ENCODE assay signal across 9 cellular contexts in genomic region chr6:110476046-110476849, GRCh38. TPM values are rescaled to one million over a fixed set of nuclear protein-coding genes. Genes with fewer than 3 reads are reported as not detected.
DNase-seq lines count a peak whose midpoint lies in the region; ATAC-seq and TF ChIP-seq lines count a peak whose summit lies in the region.
"Had no signal": no experiment of that assay in that cellular context is flagged by ENCODE, and none has a peak within 500 bp of the region (broad histone marks: within the 10 kb centered on the region; RNA-seq: fewer than 3 reads in every experiment).

Gene SLC22A16 (minus strand): TSS chr6:110476613. CDS start chr6:110476574, 39 bp downstream.

- peak; percentile 34 for ATAC-seq in activated naive CD8-positive, alpha-beta T cell treated with anti-CD3 and anti-CD28 coated beads, Interleukin-2, amount 50 U/mL, for 24 hours
- ATAC-seq in upper lobe of left lung (ENCODE audit: low FRiP score in 2 of 2), result peak; percentile 44 to 53
- ATAC-seq in HG02588 (IDR thresholded peaks at IDR 0.05; ENCODE audit: unreplicated experiment), result no peak

- H3K9me3 ChIP-seq in upper lobe of left lung, result no peaks in the 10 kb centered on the region

- peak within 1 kb of the TSS; percentile 62 for H3K4me3 Mint-ChIP-seq in activated T-cell treated with anti-CD3 and anti-CD28 coated beads, Interleukin-2, amount 50 U/mL, for 24 hours
- peak within 1 kb of the TSS; percentile 61 for H3K4me3 Mint-ChIP-seq in activated naive CD8-positive, alpha-beta T cell treated with anti-CD3 and anti-CD28 coated beads, Interleukin-2, amount 50 U/mL, for 24 hours

- 7 to 11% methylated on average over 14 to 35 of the region's 85 CpGs for WGBS in upper lobe of left lung, 2 donors

- H3K4me1 ChIP-seq in upper lobe of left lung, result peaks cover 0 to 12% (median 0%) of the 10 kb centered on the region in 4 donors

- no peak for DNase-seq in activated T-cell treated with anti-CD3 and anti-CD28 coated beads, Interleukin-2, amount 50 U/mL, for 24 hours
- no peak for DNase-seq in activated T-cell treated with anti-CD3 and anti-CD28 coated beads, Interleukin-2, amount 50 U/mL, for 1 hour
- DNase-seq in activated naive CD8-positive, alpha-beta T cell treated with anti-CD3 and anti-CD28 coated beads, Interleukin-2, amount 50 U/mL, for 24 hours, result peak; percentile 4
- DNase-seq in iPS-NIHi11 (ENCODE audit: low spot score) (peak; percentile 52), upper lobe of left lung (peak; percentile 38 to 78), superior temporal gyrus (ENCODE audit: extremely low spot score) (no peak), A172 (ENCODE audit: low spot score) (no peak)

- no peak for TF ChIP-seq POLR2A in upper lobe of left lung (IDR thresholded peaks at IDR 0.05)

- no peak within 1 kb of the TSS for H3K27ac Mint-ChIP-seq in activated T-cell treated with anti-CD3 and anti-CD28 coated beads, Interleukin-2, amount 50 U/mL, for 24 hours
- H3K27ac Mint-ChIP-seq in activated naive CD8-positive, alpha-beta T cell treated with anti-CD3 and anti-CD28 coated beads, Interleukin-2, amount 50 U/mL, for 24 hours, result no peak within 1 kb of the TSS

- no peaks in the 10 kb centered on the region for H3K36me3 Mint-ChIP-seq in activated T-cell treated with anti-CD3 and anti-CD28 coated beads, Interleukin-2, amount 50 U/mL, for 24 hours (ENCODE audit: low read depth)
- no peaks in the 10 kb centered on the region for H3K36me3 Mint-ChIP-seq in activated naive CD8-positive, alpha-beta T cell treated with anti-CD3 and anti-CD28 coated beads, Interleukin-2, amount 50 U/mL, for 24 hours (ENCODE audit: low read depth)

- H3K36me3 ChIP-seq in upper lobe of left lung, result no peaks in the 10 kb centered on the region

- peaks cover 10% of the 10 kb centered on the region for H3K4me1 Mint-ChIP-seq in activated T-cell treated with anti-CD3 and anti-CD28 coated beads, Interleukin-2, amount 50 U/mL, for 24 hours (ENCODE audit: low read depth)
- peaks cover 7% of the 10 kb centered on the region for H3K4me1 Mint-ChIP-seq in activated naive CD8-positive, alpha-beta T cell treated with anti-CD3 and anti-CD28 coated beads, Interleukin-2, amount 50 U/mL, for 24 hours

- H3K27me3 ChIP-seq in upper lobe of left lung, result no peaks in the 10 kb centered on the region

- no peaks in the 10 kb centered on the region for H3K9me3 Mint-ChIP-seq in activated T-cell treated with anti-CD3 and anti-CD28 coated beads, Interleukin-2, amount 50 U/mL, for 24 hours
- peaks cover 6% of the 10 kb centered on the region for H3K9me3 Mint-ChIP-seq in activated naive CD8-positive, alpha-beta T cell treated with anti-CD3 and anti-CD28 coated beads, Interleukin-2, amount 50 U/mL, for 24 hours

- peaks cover 57% of the 10 kb centered on the region for H3K27me3 Mint-ChIP-seq in activated T-cell treated with anti-CD3 and anti-CD28 coated beads, Interleukin-2, amount 50 U/mL, for 24 hours
- peaks cover 34% of the 10 kb centered on the region for H3K27me3 Mint-ChIP-seq in activated naive CD8-positive, alpha-beta T cell treated with anti-CD3 and anti-CD28 coated beads, Interleukin-2, amount 50 U/mL, for 24 hours

- H3K27ac ChIP-seq in upper lobe of left lung, result peak within 1 kb of the TSS in 2 of 4 donors; percentile 45 to 57

- TF ChIP-seq EP300 in upper lobe of left lung (IDR thresholded peaks at IDR 0.05), result no peak

- peak within 1 kb of the TSS in 3 of 4 donors; percentile 35 to 46 (median 42) for H3K4me3 ChIP-seq in upper lobe of left lung

- TF ChIP-seq CTCF in upper lobe of left lung (IDR thresholded peaks at IDR 0.05), result no peak

RNA-seq across cellular contexts. Expression of gene SLC22A16, which starts in this region (rescaled TPM):
- 1 to 10 TPM in 1 of 6 donors, under 1 TPM in 3, not detected in 2; 0.20 to 1.7 (median 0.59) TPM for total RNA-seq in upper lobe of left lung
- total RNA-seq in A172 (2014; rRNA removed; shearing (Covaris generic)), result not detected in 2 replicates
- total RNA-seq: glomerular endothelial cell had no signal

Comparison
In these comparisons a context has a peak if more than half of its experiments do, and no peak if none do; other contexts are left out.
1. DNase-seq: peak in activated naive CD8-positive, alpha-beta T cell treated with anti-CD3 and anti-CD28 coated beads, Interleukin-2, amount 50 U/mL, for 24 hours (single experiment), iPS-NIHi11 (single experiment) and upper lobe of left lung (2 of 2); none in activated T-cell treated with anti-CD3 and anti-CD28 coated beads, Interleukin-2, amount 50 U/mL, for 24 hours (single experiment), activated T-cell treated with anti-CD3 and anti-CD28 coated beads, Interleukin-2, amount 50 U/mL, for 1 hour (single experiment), superior temporal gyrus (single experiment) and A172 (single experiment).